In the genomic region with DNA sequence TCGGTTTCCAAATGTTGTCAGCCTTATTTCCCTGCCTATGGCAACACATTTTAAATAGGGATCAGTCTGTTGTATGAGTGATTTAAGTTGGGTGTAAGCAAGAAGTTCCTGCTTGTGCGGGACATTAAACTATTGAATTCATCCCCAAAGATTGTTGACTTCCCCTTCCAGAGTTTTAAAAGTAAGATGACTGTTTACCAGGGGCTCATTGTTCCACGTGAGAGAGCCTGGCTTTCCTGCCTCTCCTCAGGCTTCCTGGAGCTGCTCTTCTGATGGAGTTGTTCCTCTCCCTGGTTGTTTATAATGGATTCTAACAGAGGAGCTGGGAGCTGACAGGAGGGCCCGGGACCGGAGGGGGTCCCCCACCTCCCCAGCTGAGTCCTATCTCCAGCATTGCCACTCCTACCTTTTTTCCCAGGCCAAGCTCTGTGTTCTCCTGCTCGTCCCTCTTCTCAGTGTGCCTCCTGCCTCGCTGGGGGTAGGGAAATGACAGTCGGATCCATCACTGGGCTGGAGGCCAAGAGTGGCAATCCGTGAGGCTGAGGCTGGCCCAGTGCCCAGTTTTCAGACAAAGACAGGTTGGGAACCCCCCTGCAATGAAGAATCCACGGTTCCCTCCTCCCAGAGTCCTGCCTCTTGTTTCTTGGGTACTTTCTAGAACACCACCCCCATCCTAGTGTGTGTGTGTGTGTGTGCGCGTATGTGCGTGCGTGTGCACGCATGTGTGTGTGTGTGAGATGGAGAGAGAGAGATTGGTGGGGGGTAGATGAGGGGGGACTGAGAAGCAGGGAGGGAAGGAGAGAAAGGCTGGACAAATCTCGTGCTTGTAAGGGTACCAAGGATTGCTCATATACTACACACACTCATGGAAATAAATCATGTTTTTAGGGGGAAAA, we compare ENCODE assay signal across 14 cellular contexts.
DNase-seq lines count a peak whose midpoint lies in the region; ATAC-seq and TF ChIP-seq lines count a peak whose summit lies in the region.
"Had no signal": no experiment of that assay in that cellular context is flagged by ENCODE, and none has a peak within 500 bp of the region (broad histone marks: within the 10 kb centered on the region; RNA-seq: fewer than 3 reads in every experiment).

No MANE protein-coding gene starts in this region.

- no peak overlapping the region for H3K4me3 ChIP-seq in BLaER1 treated with 17β-estradiol and CSF1 and Interleukin-3, amounts not matched to agents 10 nM and 100 nM
- H3K4me3 ChIP-seq in Caco-2 (ENCODE audit: low read depth, low read length) (no peak overlapping the region), gastroesophageal sphincter (no peak overlapping the region)
- H3K4me3 ChIP-seq: stomach had no signal

- 40 to 63% methylated on average over 2 to 13 of the region's 16 CpGs for WGBS in gastroesophageal sphincter (ENCODE audit: low coverage in 1 of 2), 2 donors

- POLR2A ChIA-PET in Caco-2 (lab: Charles Lee) = no interaction called here

- TF ChIP-seq CTCF in Caco-2 (IDR thresholded peaks at IDR 0.05; ENCODE audit: insufficient read depth in 1 of 2, low read depth in 1 of 2, low read length in 1 of 2, severe bottlenecking in 1 of 2, unreplicated experiment in 1 of 2) (no peak), gastroesophageal sphincter (IDR thresholded peaks at IDR 0.05) (no peak)

- H3K9me3 ChIP-seq in BLaER1 treated with 17β-estradiol and CSF1 and Interleukin-3, amounts not matched to agents 10 nM and 100 nM (replicated peaks in 1 of 11) = no peaks in the 10 kb centered on the region
- H3K9me3 ChIP-seq in Caco-2 = no peaks in the 10 kb centered on the region
- H3K9me3 ChIP-seq in gastroesophageal sphincter = no peaks in the 10 kb centered on the region
- H3K9me3 ChIP-seq in T-helper 17 cell (ENCODE audit: control insufficient read depth, low read length, poor library complexity, severe bottlenecking) = no peaks in the 10 kb centered on the region
- H3K9me3 ChIP-seq: stomach had no signal

- H3K27me3 ChIP-seq in BLaER1 treated with 17β-estradiol and CSF1 and Interleukin-3, amounts not matched to agents 10 nM and 100 nM = no peaks in the 10 kb centered on the region
- H3K27me3 ChIP-seq in Caco-2 (replicated peaks; ENCODE audit: control insufficient read depth, insufficient read depth, low read length) = no peaks in the 10 kb centered on the region
- H3K27me3 ChIP-seq in gastroesophageal sphincter = no peaks in the 10 kb centered on the region

- H3K36me3 ChIP-seq in BLaER1 treated with 17β-estradiol and CSF1 and Interleukin-3, amounts not matched to agents 10 nM and 100 nM = no peaks in the 10 kb centered on the region
- H3K36me3 ChIP-seq in Caco-2 (ENCODE audit: control insufficient read depth, insufficient read depth, low read length) (no peaks in the 10 kb centered on the region), gastroesophageal sphincter (no peaks in the 10 kb centered on the region)
- H3K36me3 ChIP-seq: stomach had no signal

- DNase-seq in NCI-H1694 (lab: John Stamatoyannopoulos, UW) (peak; percentile 81), SHP77 treated with DMSO at 0.1 percent for 48 hours (lab: John Stamatoyannopoulos, UW) (peak; percentile 47), inferior parietal cortex (ENCODE audit: extremely low spot score) (peak; percentile 28), Caco-2 (no peak), T-helper 17 cell (no peak)
- no peak for DNase-seq in activated T-cell treated with anti-CD3 and anti-CD28 coated beads, Interleukin-2, amount 50 U/mL, for 72 hours
- DNase-seq: activated CD4-positive, CD25-positive, alpha-beta regulatory T cell; activated gamma-delta T cell; naive thymus-derived CD8-positive, alpha-beta T cell; OCI-M1; stimulated activated CD4-positive, alpha-beta T cell treated with anti-CD3 and anti-CD28 coated beads, Interleukin-1b, Interleukin-23, amount 100 ng/mL, for 48 hours; stomach had no signal

- intact Hi-C loops in Caco-2 (cut with micrococcal nuclease; ENCODE audit: unreplicated experiment) = no loop called here

- no peak overlapping the region for H3K27ac ChIP-seq in BLaER1 treated with 17β-estradiol and CSF1 and Interleukin-3, amounts not matched to agents 10 nM and 100 nM
- H3K27ac ChIP-seq in gastroesophageal sphincter = peak overlapping the region in 2 of 4 donors; percentile 17 to 33

- CTCF ChIA-PET in Caco-2 (lab: Charles Lee) = interaction anchor here (0.9 kb wide), 1 partner anchor 331 kb away, joined by 3 read pairs; no protein-coding TSS in a partner anchor

- no peak for TF ChIP-seq EP300 in gastroesophageal sphincter (IDR thresholded peaks at IDR 0.05)

- no peak for ATAC-seq in activated T-cell treated with anti-CD3 and anti-CD28 coated beads, Interleukin-2, amount 50 U/mL, for 72 hours (replicated peaks in 1 of 2)
- ATAC-seq in gastroesophageal sphincter (no peak), T-helper 17 cell (no peak)
- ATAC-seq: naive thymus-derived CD8-positive, alpha-beta T cell had no signal

- H4K20me1 ChIP-seq in BLaER1 treated with 17β-estradiol and CSF1 and Interleukin-3, amounts not matched to agents 10 nM and 100 nM = no peaks in the 10 kb centered on the region

- H3K27me3 Mint-ChIP-seq in Caco-2 (ENCODE audit: insufficient read depth, unreplicated experiment) (peaks cover 6% of the 10 kb centered on the region), T-helper 17 cell (peaks cover 48% of the 10 kb centered on the region)
- H3K27me3 Mint-ChIP-seq in activated T-cell treated with anti-CD3 and anti-CD28 coated beads, Interleukin-2, amount 50 U/mL, for 72 hours (ENCODE audit: low read depth) = peaks cover 7% of the 10 kb centered on the region

- no peak overlapping the region for H3K9ac ChIP-seq in BLaER1 treated with 17β-estradiol and CSF1 and Interleukin-3, amounts not matched to agents 10 nM and 100 nM

- H3K36me3 Mint-ChIP-seq in Caco-2 (ENCODE audit: insufficient read depth, unreplicated experiment) = no peaks in the 10 kb centered on the region
- H3K36me3 Mint-ChIP-seq in activated T-cell treated with anti-CD3 and anti-CD28 coated beads, Interleukin-2, amount 50 U/mL, for 72 hours (ENCODE audit: insufficient read depth in 2 of 2) = no peaks in the 10 kb centered on the region
- no peaks in the 10 kb centered on the region for H3K36me3 Mint-ChIP-seq in T-helper 17 cell (ENCODE audit: low read depth)
- H3K36me3 Mint-ChIP-seq: naive thymus-derived CD8-positive, alpha-beta T cell had no signal

- no peaks in the 10 kb centered on the region for H3K4me1 Mint-ChIP-seq in Caco-2 (ENCODE audit: low read depth, unreplicated experiment)
- no peaks in the 10 kb centered on the region for H3K4me1 Mint-ChIP-seq in activated T-cell treated with anti-CD3 and anti-CD28 coated beads, Interleukin-2, amount 50 U/mL, for 72 hours (ENCODE audit: low read depth)
- peaks cover 2% of the 10 kb centered on the region for H3K4me1 Mint-ChIP-seq in T-helper 17 cell

- H3K4me2 ChIP-seq in BLaER1 treated with 17β-estradiol and CSF1 and Interleukin-3, amounts not matched to agents 10 nM and 100 nM = peak overlapping the region in 9 of 11 experiments; percentile 11 to 60 (median 26); a peak in 15 of 22 replicates

- H3K9me3 Mint-ChIP-seq in Caco-2 (ENCODE audit: unreplicated experiment) = no peaks in the 10 kb centered on the region
- H3K9me3 Mint-ChIP-seq in activated T-cell treated with anti-CD3 and anti-CD28 coated beads, Interleukin-2, amount 50 U/mL, for 72 hours = no peaks in the 10 kb centered on the region
- H3K9me3 Mint-ChIP-seq: naive thymus-derived CD8-positive, alpha-beta T cell had no signal

- H3K4me1 ChIP-seq in BLaER1 treated with 17β-estradiol and CSF1 and Interleukin-3, amounts not matched to agents 10 nM and 100 nM = peaks cover 5 to 16% (median 10%) of the 10 kb centered on the region in 10 experiments; a peak in 10 of 20 replicates
- H3K4me1 ChIP-seq in Caco-2 (no peaks in the 10 kb centered on the region), gastroesophageal sphincter (peaks cover 0 to 13% (median 2%) of the 10 kb centered on the region in 3 donors)

- no peak overlapping the region for H3K4me3 Mint-ChIP-seq in Caco-2 (ENCODE audit: unreplicated experiment)
- no peak overlapping the region for H3K4me3 Mint-ChIP-seq in activated T-cell treated with anti-CD3 and anti-CD28 coated beads, Interleukin-2, amount 50 U/mL, for 72 hours
- H3K4me3 Mint-ChIP-seq in T-helper 17 cell = no peak overlapping the region
- H3K4me3 Mint-ChIP-seq: naive thymus-derived CD8-positive, alpha-beta T cell had no signal

- BruUV-seq in Caco-2 (replicated peaks; lab: Mats Ljungman, UMichigan) = no TSS peak

- H3K27ac Mint-ChIP-seq in Caco-2 (ENCODE audit: unreplicated experiment) (no peak overlapping the region), T-helper 17 cell (no peak overlapping the region)
- no peak overlapping the region for H3K27ac Mint-ChIP-seq in activated T-cell treated with anti-CD3 and anti-CD28 coated beads, Interleukin-2, amount 50 U/mL, for 72 hours
- H3K27ac Mint-ChIP-seq: naive thymus-derived CD8-positive, alpha-beta T cell had no signal

- no peak for TF ChIP-seq POLR2A in gastroesophageal sphincter (IDR thresholded peaks at IDR 0.05)

Comparison
In these comparisons a context has a peak if more than half of its experiments do, and no peak if none do; other contexts are left out.
1. DNase-seq: peak in NCI-H1694 (single experiment), SHP77 treated with DMSO at 0.1 percent for 48 hours (single experiment) and inferior parietal cortex (single experiment); none in Caco-2 (0 of 2), activated T-cell treated with anti-CD3 and anti-CD28 coated beads, Interleukin-2, amount 50 U/mL, for 72 hours (0 of 2) and T-helper 17 cell (0 of 3).